In the genomic region with DNA sequence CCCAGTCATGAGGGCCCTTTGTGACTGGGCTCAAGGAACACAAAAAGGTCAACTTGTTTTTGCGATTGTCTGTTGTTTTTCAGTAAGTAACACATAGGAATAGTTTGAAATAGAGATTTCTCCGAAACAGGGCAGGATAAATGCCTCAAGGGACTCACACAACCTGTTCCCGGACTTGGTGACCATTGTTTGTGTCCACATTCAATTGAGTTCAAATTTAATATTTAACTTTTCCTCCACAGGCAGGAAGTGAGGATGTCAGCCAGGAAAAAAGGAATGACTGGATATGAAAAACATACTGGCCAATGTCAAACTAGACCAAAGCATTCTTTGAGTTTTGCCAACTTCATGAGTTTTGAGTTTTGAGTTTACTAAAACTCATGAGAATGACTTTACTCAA, we compare ENCODE assay signal across 2 cellular contexts.
TF ChIP-seq lines count a peak whose summit lies in the region.

No MANE protein-coding gene starts in this region.

TF ChIP-seq in liver, 16 proteins besides CTCF, POLR2A, EP300 and RAD21 (continued from another document):
- TF ChIP-seq REST (IDR thresholded peaks at IDR 0.05): no peak
- peak in 1 of 2 donors; percentile 41 for TF ChIP-seq GABPA (IDR thresholded peaks at IDR 0.05 in 1 of 2, conservative IDR thresholded peaks at IDR 0.05 in 1 of 2)
- no peak for TF ChIP-seq FOXA2 (IDR thresholded peaks at IDR 0.05)
- no peak for TF ChIP-seq NR2F2 (IDR thresholded peaks at IDR 0.05)
- TF ChIP-seq SP1 (IDR thresholded peaks at IDR 0.05): peak; percentile 66
- no peak for TF ChIP-seq TAF1 (conservative IDR thresholded peaks at IDR 0.05)
- TF ChIP-seq, protein P1, sequence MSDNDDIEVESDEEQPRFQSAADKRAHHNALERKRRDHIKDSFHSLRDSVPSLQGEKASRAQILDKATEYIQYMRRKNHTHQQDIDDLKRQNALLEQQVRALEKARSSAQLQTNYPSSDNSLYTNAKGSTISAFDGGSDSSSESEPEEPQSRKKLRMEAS (IDR thresholded peaks at IDR 0.05): peak; percentile 11
- no peak for TF ChIP-seq EGR1 (IDR thresholded peaks at IDR 0.05; ENCODE audit: low read depth in 2 of 2)
- peak in 1 of 2 donors; percentile 40 for TF ChIP-seq HNF4A (conservative IDR thresholded peaks at IDR 0.05)
- TF ChIP-seq RXRA (IDR thresholded peaks at IDR 0.05): peak; percentile 13 to 46
TF ChIP-seq in liver: peak in this region for 6.

TF ChIP-seq in HepG2, 621 proteins besides CTCF, POLR2A, EP300 and RAD21 (continued from another document):
- no peak for TF ChIP-seq ARID3A (IDR thresholded peaks at IDR 0.05; ENCODE audit: low read depth, low read length)
- no peak for TF ChIP-seq RARG (CRISPR knock-in tag; IDR thresholded peaks at IDR 0.05; ENCODE audit: low read depth)
- no peak for TF ChIP-seq MBD4 (IDR thresholded peaks at IDR 0.05; ENCODE audit: borderline replicate concordance, low read length)
- TF ChIP-seq, protein P2, sequence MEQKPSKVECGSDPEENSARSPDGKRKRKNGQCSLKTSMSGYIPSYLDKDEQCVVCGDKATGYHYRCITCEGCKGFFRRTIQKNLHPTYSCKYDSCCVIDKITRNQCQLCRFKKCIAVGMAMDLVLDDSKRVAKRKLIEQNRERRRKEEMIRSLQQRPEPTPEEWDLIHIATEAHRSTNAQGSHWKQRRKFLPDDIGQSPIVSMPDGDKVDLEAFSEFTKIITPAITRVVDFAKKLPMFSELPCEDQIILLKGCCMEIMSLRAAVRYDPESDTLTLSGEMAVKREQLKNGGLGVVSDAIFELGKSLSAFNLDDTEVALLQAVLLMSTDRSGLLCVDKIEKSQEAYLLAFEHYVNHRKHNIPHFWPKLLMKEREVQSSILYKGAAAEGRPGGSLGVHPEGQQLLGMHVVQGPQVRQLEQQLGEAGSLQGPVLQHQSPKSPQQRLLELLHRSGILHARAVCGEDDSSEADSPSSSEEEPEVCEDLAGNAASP (CRISPR knock-in tag; IDR thresholded peaks at IDR 0.05; ENCODE audit: borderline replicate concordance): no peak
- TF ChIP-seq, protein P3, sequence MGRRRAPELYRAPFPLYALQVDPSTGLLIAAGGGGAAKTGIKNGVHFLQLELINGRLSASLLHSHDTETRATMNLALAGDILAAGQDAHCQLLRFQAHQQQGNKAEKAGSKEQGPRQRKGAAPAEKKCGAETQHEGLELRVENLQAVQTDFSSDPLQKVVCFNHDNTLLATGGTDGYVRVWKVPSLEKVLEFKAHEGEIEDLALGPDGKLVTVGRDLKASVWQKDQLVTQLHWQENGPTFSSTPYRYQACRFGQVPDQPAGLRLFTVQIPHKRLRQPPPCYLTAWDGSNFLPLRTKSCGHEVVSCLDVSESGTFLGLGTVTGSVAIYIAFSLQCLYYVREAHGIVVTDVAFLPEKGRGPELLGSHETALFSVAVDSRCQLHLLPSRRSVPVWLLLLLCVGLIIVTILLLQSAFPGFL (CRISPR knock-in tag; IDR thresholded peaks at IDR 0.05): no peak
- TF ChIP-seq PCBP2 (optimal IDR thresholded peaks at IDR 0.05; ENCODE audit: low read depth, low read length, poor library complexity, severe bottlenecking): no peak
TF ChIP-seq in HepG2: peak in this region for 0.
